24 cellular contexts compared by ENCODE assay signal in genomic region chr14:103337794-103338193, GRCh38. TPM values are rescaled to one million over a fixed set of nuclear protein-coding genes. Genes with fewer than 3 reads are reported as not detected.
DNase-seq lines count a peak whose midpoint lies in the region; FAIRE-seq and TF ChIP-seq lines count a peak whose summit lies in the region.
"Had no signal": no experiment of that assay in that cellular context is flagged by ENCODE, and none has a peak within 500 bp of the region (broad histone marks: within the 10 kb centered on the region; RNA-seq: fewer than 3 reads in every experiment).

No MANE protein-coding gene starts in this region.

- peaks cover 80% of the 10 kb centered on the region for H4K20me1 ChIP-seq in astrocyte (ENCODE audit: insufficient read depth, low read length)
- peaks cover 61% of the 10 kb centered on the region for H4K20me1 ChIP-seq in osteoblast (ENCODE audit: insufficient read depth, low read length)

- H3K27me3 Mint-ChIP-seq in T-helper 2 cell treated with Interferon-gamma antibody and Interleukin-4, amounts not matched to agents 5 μg/mL and 100 μg/mL, for 36 hours (ENCODE audit: low read depth): no peaks in the 10 kb centered on the region
- H3K27me3 Mint-ChIP-seq in IgD-negative memory B cell (peaks cover 2% of the 10 kb centered on the region), astrocyte (ENCODE audit: low read depth, unreplicated experiment) (no peaks in the 10 kb centered on the region)

- no peak overlapping the region for H3K4me3 Mint-ChIP-seq in T-helper 2 cell treated with Interferon-gamma antibody and Interleukin-4, amounts not matched to agents 5 μg/mL and 100 μg/mL, for 36 hours
- peak overlapping the region in 3 of 4 donors; percentile 5 to 94 (median 41) for H3K4me3 Mint-ChIP-seq in IgD-negative memory B cell
- peak overlapping the region; percentile 93 for H3K4me3 Mint-ChIP-seq in astrocyte (ENCODE audit: unreplicated experiment)

- H3K79me2 ChIP-seq in astrocyte (ENCODE audit: insufficient read depth, low read length): peaks cover 63% of the 10 kb centered on the region
- H3K79me2 ChIP-seq in osteoblast (ENCODE audit: insufficient read depth, low read length): peaks cover 66% of the 10 kb centered on the region

- H3K36me3 ChIP-seq in astrocyte (ENCODE audit: insufficient read depth, low read length) (peaks cover 73% of the 10 kb centered on the region), osteoblast (ENCODE audit: insufficient read depth, low read length) (peaks cover 75% of the 10 kb centered on the region)
- H3K36me3 ChIP-seq: ovary had no signal

- no peaks in the 10 kb centered on the region for H3K9me3 ChIP-seq in astrocyte (ENCODE audit: insufficient read depth, low read depth, low read length)
- H3K9me3 ChIP-seq in osteoblast (ENCODE audit: low read depth, low read length): no peaks in the 10 kb centered on the region
- H3K9me3 ChIP-seq: adrenal gland, left lung, mucosa of descending colon, ovary, SJSA1, suprapubic skin had no signal

- H3K4me3 ChIP-seq in astrocyte (ENCODE audit: insufficient read depth, low read depth, low read length): no peak overlapping the region
- no peak overlapping the region for H3K4me3 ChIP-seq in osteoblast (ENCODE audit: insufficient read depth, low read length)
- H3K4me3 ChIP-seq: adrenal gland, left lung, mucosa of descending colon, ovary, SJSA1, suprapubic skin had no signal

- peaks cover 25% of the 10 kb centered on the region for H3K4me1 Mint-ChIP-seq in T-helper 2 cell treated with Interferon-gamma antibody and Interleukin-4, amounts not matched to agents 5 μg/mL and 100 μg/mL, for 36 hours (ENCODE audit: low read depth)
- H3K4me1 Mint-ChIP-seq in IgD-negative memory B cell: peaks cover 12 to 34% (median 29%) of the 10 kb centered on the region in 3 donors
- peaks cover 14% of the 10 kb centered on the region for H3K4me1 Mint-ChIP-seq in astrocyte (ENCODE audit: low read depth, unreplicated experiment)

- no peaks in the 10 kb centered on the region for H3K9me3 Mint-ChIP-seq in T-helper 2 cell treated with Interferon-gamma antibody and Interleukin-4, amounts not matched to agents 5 μg/mL and 100 μg/mL, for 36 hours
- H3K9me3 Mint-ChIP-seq in IgD-negative memory B cell: no peaks in the 10 kb centered on the region
- H3K9me3 Mint-ChIP-seq in astrocyte (ENCODE audit: unreplicated experiment): no peaks in the 10 kb centered on the region

- FAIRE-seq in astrocyte (lab: Jason Lieb, UNC): no peak

- no peak overlapping the region for H3K9ac ChIP-seq in astrocyte (ENCODE audit: low read length)

- TF ChIP-seq CTCF in astrocyte (IDR thresholded peaks at IDR 0.05; ENCODE audit: insufficient read depth, low read depth, low read length): no peak
- no peak for TF ChIP-seq CTCF in osteoblast (IDR thresholded peaks at IDR 0.05; ENCODE audit: extremely low read depth, low read depth, low read length)

- H3K4me2 ChIP-seq in astrocyte (ENCODE audit: low read length): no peak overlapping the region
- no peak overlapping the region for H3K4me2 ChIP-seq in osteoblast (ENCODE audit: insufficient read depth, low read length)

- H3K36me3 Mint-ChIP-seq in T-helper 2 cell treated with Interferon-gamma antibody and Interleukin-4, amounts not matched to agents 5 μg/mL and 100 μg/mL, for 36 hours (ENCODE audit: low read depth): peaks cover 79% of the 10 kb centered on the region
- H3K36me3 Mint-ChIP-seq in IgD-negative memory B cell (no peaks in the 10 kb centered on the region), astrocyte (ENCODE audit: low read depth, unreplicated experiment) (peaks cover 36% of the 10 kb centered on the region)

- H3K27me3 ChIP-seq in astrocyte (ENCODE audit: insufficient read depth, low read length) (no peaks in the 10 kb centered on the region), osteoblast (ENCODE audit: insufficient read depth, low read length) (no peaks in the 10 kb centered on the region)
- H3K27me3 ChIP-seq: adrenal gland, left lung, ovary, SJSA1, suprapubic skin had no signal

- H2AFZ ChIP-seq in astrocyte (ENCODE audit: low read depth, low read length) (no peak overlapping the region), osteoblast (ENCODE audit: low read length) (no peak overlapping the region)

- H3K27ac Mint-ChIP-seq in T-helper 2 cell treated with Interferon-gamma antibody and Interleukin-4, amounts not matched to agents 5 μg/mL and 100 μg/mL, for 36 hours: peak overlapping the region; percentile 17
- H3K27ac Mint-ChIP-seq in IgD-negative memory B cell (peak overlapping the region in 1 of 3 donors; percentile 97), astrocyte (ENCODE audit: unreplicated experiment) (no peak overlapping the region)

- H3K4me1 ChIP-seq in astrocyte (ENCODE audit: insufficient read depth, low read length) (peaks cover 12% of the 10 kb centered on the region), osteoblast (ENCODE audit: insufficient read depth, low read length) (peaks cover 19% of the 10 kb centered on the region)

- H3K27ac ChIP-seq in astrocyte (ENCODE audit: low read depth, low read length) (no peak overlapping the region), osteoblast (ENCODE audit: low read depth, low read length) (peak overlapping the region; percentile 14)
- H3K27ac ChIP-seq: 22Rv1, adrenal gland, left lung, ovary, SJSA1, suprapubic skin had no signal

- DNase-seq in T-helper 2 cell treated with Interferon-gamma antibody and Interleukin-4, amounts not matched to agents 5 μg/mL and 100 μg/mL, for 36 hours (ENCODE audit: low spot score): no peak
- DNase-seq in T-helper 2 cell (no peak), astrocyte (ENCODE audit: low read depth) (no peak), osteoblast (ENCODE audit: insufficient read length, low spot score, missing footprints) (no peak), dermis blood vessel endothelial cell (no peak), NCI-H524 treated with DMSO at 0.1 percent for 48 hours (lab: John Stamatoyannopoulos, UW) (no peak), NCI-H510A treated with DMSO at 0.1 percent for 48 hours (lab: John Stamatoyannopoulos, UW) (no peak)
- DNase-seq: adrenal gland; caudate nucleus; effector CD8-positive, alpha-beta T cell; glutamatergic neuron; left lung; mucosa of descending colon; NCI-H1417; NCI-H2171; NCI-H774; ovary; PC-3; stimulated activated CD4-positive, alpha-beta T cell treated with anti-CD3 and anti-CD28 coated beads, Interleukin-2, amount 100 ng/mL, for 24 hours; T-helper 9 cell had no signal

RNA-seq across cellular contexts. Expression of gene EIF5, which starts 3.8 kb away (rescaled TPM):
- 372 TPM for polyA plus RNA-seq in IgD-negative memory B cell
- total RNA-seq in astrocyte (330 and 337 TPM in 2 replicates), osteoblast (197 and 221 TPM in 2 replicates), dermis blood vessel endothelial cell (115 and 226 TPM in 2 replicates)

RNA-seq across cellular contexts. Expression of gene MARK3, which starts 47.4 kb away (rescaled TPM):
- polyA plus RNA-seq in IgD-negative memory B cell: 40.3 TPM
- total RNA-seq in astrocyte: 111 and 124 TPM in 2 replicates
- 101 and 108 TPM in 2 replicates for total RNA-seq in osteoblast
- total RNA-seq in dermis blood vessel endothelial cell: 65.2 and 74.9 TPM in 2 replicates
